In the genomic region with DNA sequence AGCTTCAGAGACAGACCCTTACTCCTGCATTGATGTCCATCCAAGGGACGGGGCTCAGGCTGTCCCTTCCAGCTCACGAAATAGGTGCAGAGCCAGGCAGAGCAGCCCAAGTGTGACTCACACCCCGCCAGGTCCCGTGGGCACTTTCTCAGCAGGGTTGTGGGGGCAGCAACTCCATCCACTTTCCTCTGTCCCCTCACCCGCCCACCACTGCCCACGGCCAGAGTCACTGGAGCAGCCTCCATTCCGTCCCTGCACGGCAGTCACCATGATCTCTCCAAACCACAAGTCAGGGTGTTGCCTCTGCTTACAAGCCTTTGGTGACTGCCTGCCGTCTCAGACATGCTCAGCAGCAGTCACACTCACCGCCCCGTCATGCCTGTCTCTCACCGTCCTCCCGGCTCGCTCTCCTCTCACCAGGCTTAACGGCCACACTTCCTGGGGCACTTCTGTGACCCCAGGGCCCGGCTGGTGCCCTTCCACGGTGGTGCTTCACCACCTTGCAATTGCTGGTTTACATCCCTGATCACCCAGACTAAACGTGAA, we compare ENCODE assay signal across 8 cellular contexts. TPM values are rescaled to one million over a fixed set of nuclear protein-coding genes. Genes with fewer than 3 reads are reported as not detected.
DNase-seq lines count a peak whose midpoint lies in the region; ATAC-seq and TF ChIP-seq lines count a peak whose summit lies in the region.

No MANE protein-coding gene starts in this region.

- peak overlapping the region; percentile 47 for H4K12ac ChIP-seq in trophoblast cell (ENCODE audit: low read depth, low read length)

- H3K27ac ChIP-seq in mammary epithelial cell (ENCODE audit: insufficient read depth, low read depth, low read length) = peak overlapping the region; percentile 100
- peak overlapping the region; percentile 99 for H3K27ac ChIP-seq in trophoblast cell (ENCODE audit: low read depth, low read length)

- H3K18ac ChIP-seq in trophoblast cell (ENCODE audit: low read length) = peak overlapping the region; percentile 64

- H3K79me1 ChIP-seq in trophoblast cell (ENCODE audit: low read length) = peaks cover 68% of the 10 kb centered on the region

- no peaks in the 10 kb centered on the region for H3K9me3 ChIP-seq in mammary epithelial cell (replicated peaks; ENCODE audit: insufficient read depth, low read length)
- H3K9me3 ChIP-seq in trophoblast cell (ENCODE audit: insufficient read depth, low read depth, low read length) = no peaks in the 10 kb centered on the region
- no peaks in the 10 kb centered on the region for H3K9me3 ChIP-seq in HAP-1

- no peak for ATAC-seq in HG03439 (IDR thresholded peaks at IDR 0.05; ENCODE audit: unreplicated experiment)

- peak; percentile 26 for DNase-seq in CD14-positive monocyte (ENCODE audit: low spot score)
- peak; percentile 20 for DNase-seq in T-helper 9 cell
- peak; percentile 93 for DNase-seq in mammary epithelial cell
- no peak for DNase-seq in trophoblast cell
- no peak for DNase-seq in hippocampal formation (lab: John Stamatoyannopoulos, UW)
- DNase-seq in HAP-1 (ENCODE audit: low spot score in 2 of 2) = no peak
- no peak for DNase-seq in NCI-H187 treated with DMSO at 0.1 percent for 48 hours (lab: John Stamatoyannopoulos, UW)

- peak overlapping the region; percentile 98 for H4K91ac ChIP-seq in trophoblast cell (ENCODE audit: low read depth, low read length)

- no peaks in the 10 kb centered on the region for H3K79me2 ChIP-seq in mammary epithelial cell (ENCODE audit: insufficient read depth, low read length)
- peaks cover 21% of the 10 kb centered on the region for H3K79me2 ChIP-seq in trophoblast cell (ENCODE audit: control insufficient read depth, insufficient read depth, low read length, poor library complexity)

- peak overlapping the region; percentile 92 for H2BK120ac ChIP-seq in trophoblast cell (ENCODE audit: insufficient read depth, low read length, poor library complexity)

- dilution Hi-C loops in mammary epithelial cell (cut with HindIII; ENCODE audit: low sequenced_read_pairs) = no loop called here

- peaks cover 0 to 3% (median 2%) of the 10 kb centered on the region in 3 donors for H3K27me3 Mint-ChIP-seq in CD14-positive monocyte (ENCODE audit: low read depth in 3 of 3)

- no TSS peak for BruUV-seq in mammary epithelial cell (replicated peaks; lab: Mats Ljungman, UMichigan)

- in situ Hi-C loops in mammary epithelial cell (cut with MboI; ENCODE audit: low sequenced_read_pairs in 2 of 2) = no loop called here
- in situ Hi-C loops in HAP-1 (cut with MboI; ENCODE audit: low sequenced_read_pairs) = no loop called here

- 11% methylated on average over 10 of the region's 18 CpGs for WGBS in mammary epithelial cell (ENCODE audit: low coverage, missing lambda C conversion rate)
- no CpG with 5 or more reads among the region's 18 CpGs for WGBS in trophoblast cell (ENCODE audit: extremely low coverage, insufficient coverage, insufficient read length)

- H3K9ac ChIP-seq in mammary epithelial cell (ENCODE audit: insufficient read depth, low read length) = peak overlapping the region; percentile 77
- peak overlapping the region; percentile 10 for H3K9ac ChIP-seq in trophoblast cell (ENCODE audit: low read length)

- H3K4me3 Mint-ChIP-seq in CD14-positive monocyte = no peak overlapping the region

- H3K36me3 ChIP-seq in mammary epithelial cell (ENCODE audit: insufficient read depth, low read length) (no peaks in the 10 kb centered on the region), trophoblast cell (ENCODE audit: control insufficient read depth in 1 of 2, insufficient read depth in 2 of 2, low read length in 2 of 2) (no peaks in the 10 kb centered on the region), HAP-1 (replicated peaks) (no peaks in the 10 kb centered on the region)

- peak overlapping the region; percentile 88 for H3K14ac ChIP-seq in trophoblast cell (ENCODE audit: low read length)

- H2BK12ac ChIP-seq in trophoblast cell (ENCODE audit: low read length) = peak overlapping the region; percentile 98

- H2AFZ ChIP-seq in mammary epithelial cell (ENCODE audit: low read depth, low read length) (peak overlapping the region; percentile 20), trophoblast cell (ENCODE audit: insufficient read depth, low read length, poor library complexity) (peak overlapping the region; percentile 41)

- intact Hi-C loops in CD14-positive monocyte (cut with micrococcal nuclease) = no loop called here
- intact Hi-C loops in mammary epithelial cell (cut with micrococcal nuclease) = no loop called here

- peak overlapping the region; percentile 99 for H2AK5ac ChIP-seq in trophoblast cell (ENCODE audit: low read length)

- H4K20me1 ChIP-seq in mammary epithelial cell (ENCODE audit: insufficient read depth, low read length) = no peaks in the 10 kb centered on the region

- H3K23ac ChIP-seq in trophoblast cell (ENCODE audit: low read length) = no peak overlapping the region

- H2BK5ac ChIP-seq in trophoblast cell (ENCODE audit: low read depth, low read length, poor library complexity) = peak overlapping the region; percentile 100

- peak overlapping the region; percentile 73 for H3K4ac ChIP-seq in trophoblast cell (ENCODE audit: low read depth, low read length)

- CTCF ChIA-PET in mammary epithelial cell (lab: Charles Lee; ENCODE audit: low non-redundant PET) = interaction anchor here (0.6 kb wide), 1 partner anchor 12 kb away, joined by 3 read pairs; no protein-coding TSS in a partner anchor

- no peaks in the 10 kb centered on the region for H3K36me3 Mint-ChIP-seq in CD14-positive monocyte

- peaks cover 0 to 3% (median 0%) of the 10 kb centered on the region in 7 donors for H3K9me3 Mint-ChIP-seq in CD14-positive monocyte

- no peaks in the 10 kb centered on the region for H3K27me3 ChIP-seq in mammary epithelial cell (ENCODE audit: insufficient read depth, low read length)
- H3K27me3 ChIP-seq in trophoblast cell (ENCODE audit: insufficient read depth, low read length) = no peaks in the 10 kb centered on the region
- H3K27me3 ChIP-seq in HAP-1 (ENCODE audit: low read depth) = peaks cover 5% of the 10 kb centered on the region; the same call in 1 of the 2 replicates

- peak overlapping the region in 1 of 7 donors; percentile 33 for H3K27ac Mint-ChIP-seq in CD14-positive monocyte

- H3K4me3 ChIP-seq in mammary epithelial cell (replicated peaks in 1 of 3; ENCODE audit: insufficient read depth in 1 of 3, low read depth in 2 of 3, low read length in 3 of 3) (no peak overlapping the region), trophoblast cell (ENCODE audit: low read depth, low read length) (no peak overlapping the region), HAP-1 (no peak overlapping the region)

- TF ChIP-seq CTCF in CD14-positive monocyte (IDR thresholded peaks at IDR 0.05) (no peak), mammary epithelial cell (conservative IDR thresholded peaks at IDR 0.05 in 1 of 2, IDR thresholded peaks at IDR 0.05 in 1 of 2; ENCODE audit: extremely low read depth in 1 of 2, insufficient read depth in 1 of 2, low read depth in 1 of 2, low read length in 2 of 2) (no peak)

- peaks cover 2% of the 10 kb centered on the region for H3K4me1 Mint-ChIP-seq in CD14-positive monocyte

- H4K8ac ChIP-seq in trophoblast cell (ENCODE audit: low read depth, low read length) = peak overlapping the region; percentile 84

- peaks cover 51% of the 10 kb centered on the region for H3K4me1 ChIP-seq in mammary epithelial cell (ENCODE audit: insufficient read depth, low read length)
- H3K4me1 ChIP-seq in trophoblast cell (ENCODE audit: control insufficient read depth in 1 of 2, insufficient read depth in 2 of 2, low read length in 2 of 2) = peaks cover 45 to 46% of the 10 kb centered on the region in 2 experiments
- no peaks in the 10 kb centered on the region for H3K4me1 ChIP-seq in HAP-1

- H3K4me2 ChIP-seq in mammary epithelial cell (ENCODE audit: insufficient read depth, low read depth, low read length) = no peak overlapping the region
- peak overlapping the region; percentile 21 for H3K4me2 ChIP-seq in trophoblast cell (ENCODE audit: low read length)

RNA-seq across cellular contexts. Expression of gene CALML3, which starts 39.3 kb away (rescaled TPM):
- polyA plus RNA-seq in CD14-positive monocyte (not detected), mammary epithelial cell (42.3 TPM)
- total RNA-seq in mammary epithelial cell = 100 to 1,000 TPM; 173 to 704 TPM
- 6.0 TPM for polyA minus RNA-seq in mammary epithelial cell
- polyA plus RNA-seq in trophoblast cell (2013) = not detected in 2 replicates

Comparison
In these comparisons a context has a peak if more than half of its experiments do, and no peak if none do; other contexts are left out.
1. DNase-seq: peak in CD14-positive monocyte (single experiment), T-helper 9 cell (single experiment) and mammary epithelial cell (single experiment); none in trophoblast cell (0 of 2), hippocampal formation (0 of 2), HAP-1 (0 of 2) and NCI-H187 treated with DMSO at 0.1 percent for 48 hours (single experiment).
2. RNA of gene CALML3, which starts 39.3 kb away (polyA plus RNA-seq): 42.3 TPM in mammary epithelial cell (single experiment); not detected in CD14-positive monocyte; every median in the first group is over 10 times any median in the second.